Comparison of ENCODE assay signal across 15 cellular contexts in the genomic region with DNA sequence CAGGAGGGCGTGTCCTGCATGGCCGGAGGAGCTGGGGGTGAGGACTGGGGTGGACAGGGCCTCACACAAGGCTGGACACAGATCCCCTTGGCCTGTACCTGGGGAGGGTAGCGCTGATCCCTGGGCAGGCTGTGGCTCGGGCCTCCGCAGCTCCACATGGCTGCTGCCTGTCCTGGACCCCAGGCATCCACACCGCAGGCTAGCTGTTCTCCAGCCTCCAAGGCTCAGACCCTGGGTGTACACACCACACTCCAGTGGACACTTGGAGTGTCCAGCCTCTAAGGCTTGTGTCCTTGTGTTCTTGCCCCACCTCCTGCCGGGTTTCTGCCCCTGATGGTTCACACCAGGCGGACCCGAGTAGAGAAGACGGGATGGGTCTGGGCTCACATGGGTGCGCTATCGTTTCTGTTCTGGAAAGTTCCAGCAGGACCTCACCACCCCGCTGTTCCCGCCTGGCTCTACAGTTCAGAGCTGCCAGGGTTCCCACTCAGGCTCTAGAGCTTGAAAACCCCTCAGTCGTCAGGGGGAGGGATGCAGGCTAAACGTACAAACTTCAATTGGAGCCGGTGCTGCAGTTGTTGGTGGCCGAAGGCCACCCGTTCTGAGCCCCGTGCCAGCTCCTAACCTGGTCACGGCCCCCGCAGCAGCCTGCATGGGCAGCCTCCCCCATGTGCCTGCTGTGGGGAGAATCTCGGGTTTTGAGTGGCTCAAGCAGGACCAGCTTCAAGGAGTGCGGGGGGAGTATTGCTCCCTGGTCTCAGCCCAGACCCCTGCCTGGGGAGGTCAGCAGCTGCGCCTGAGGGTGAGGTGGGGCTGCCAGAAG. TPM values are rescaled to one million over a fixed set of nuclear protein-coding genes. Genes with fewer than 3 reads are reported as not detected.
A peak's percentile ranks its signal among the peaks of the same experiment; 100 is the strongest.
DNase-seq lines count a peak whose midpoint lies in the region; ATAC-seq, FAIRE-seq and TF ChIP-seq lines count a peak whose summit lies in the region.
"Had no signal": no experiment of that assay in that cellular context is flagged by ENCODE, and none has a peak within 500 bp of the region (broad histone marks: within the 10 kb centered on the region; RNA-seq: fewer than 3 reads in every experiment).

No MANE protein-coding gene starts in this region.

- H3K27ac ChIP-seq in heart right ventricle (no peak overlapping the region), kidney (ENCODE audit: low read depth in 2 of 2, low read length in 2 of 2) (no peak overlapping the region), temporal lobe (ENCODE audit: low read depth, low read length) (peak overlapping the region; percentile 9)
- H3K27ac ChIP-seq: 22Rv1, HL-60 had no signal

- H3K27me3 ChIP-seq in heart right ventricle: peaks cover 0 to 2% (median 0%) of the 10 kb centered on the region in 7 donors
- H3K27me3 ChIP-seq in H7 (ENCODE audit: control insufficient read depth, insufficient read depth, low read length): no peaks in the 10 kb centered on the region

- DNase-seq in Right ventricle myocardium superior (peak; percentile 35), heart right ventricle (no peak), kidney (peak; percentile 52), NAMALWA (ENCODE audit: low spot score) (no peak), H7 (no peak)
- DNase-seq: DMS79 treated with DMSO at 0.1 percent for 48 hours, HFFc6, NCI-H1694 treated with DMSO at 0.1 percent for 48 hours, SW 1271 had no signal

- H3K4me3 ChIP-seq in heart right ventricle (no peak overlapping the region), kidney (ENCODE audit: low read length in 2 of 2) (no peak overlapping the region), H7 (ENCODE audit: insufficient read depth, low read depth, low read length) (no peak overlapping the region)

- no peaks in the 10 kb centered on the region for H3K36me3 ChIP-seq in heart right ventricle
- no peaks in the 10 kb centered on the region for H3K36me3 ChIP-seq in kidney (ENCODE audit: control insufficient read depth in 1 of 2, insufficient read depth in 2 of 2, low read length in 2 of 2)
- no peaks in the 10 kb centered on the region for H3K36me3 ChIP-seq in H7 (replicated peaks; ENCODE audit: control insufficient read depth, insufficient read depth, low read length)

- no peaks in the 10 kb centered on the region for H3K9me3 ChIP-seq in heart right ventricle
- no peaks in the 10 kb centered on the region for H3K9me3 ChIP-seq in kidney (ENCODE audit: control insufficient read depth in 1 of 2, low read length in 2 of 2)

- ATAC-seq in Right ventricle myocardium superior (ENCODE audit: poor library complexity) (no peak), heart right ventricle (no peak)

- no peak for TF ChIP-seq CTCF in heart right ventricle (IDR thresholded peaks at IDR 0.05)
- TF ChIP-seq CTCF in kidney (IDR thresholded peaks at IDR 0.05; ENCODE audit: borderline replicate concordance, extremely low read depth, insufficient read depth): no peak

- WGBS in heart right ventricle, 2 donors: 83 to 86% methylated on average over 25 of the region's 25 CpGs

- H3K4me1 ChIP-seq in heart right ventricle (no peaks in the 10 kb centered on the region), kidney (ENCODE audit: control insufficient read depth in 1 of 2, insufficient read depth in 1 of 2, low read depth in 1 of 2, low read length in 2 of 2) (no peaks in the 10 kb centered on the region)

- intact Hi-C loops in Right ventricle myocardium superior (cut with DNase I): no loop called here
- intact Hi-C loops in heart right ventricle (cut with DNase I): loop anchor here in 2 of 10 donors (10.0 kb wide), 1 partner anchor 55 kb away; no protein-coding TSS in a partner anchor
- intact Hi-C loops in kidney (cut with DNase I): no loop called here

- H3K9ac ChIP-seq in kidney (ENCODE audit: low read length in 2 of 2): no peak overlapping the region

- no peak for FAIRE-seq in kidney (lab: Jason Lieb, UNC)
- FAIRE-seq: HTR-8/SVneo had no signal

RNA-seq across cellular contexts. Expression of a gene that starts 6.6 kb away (rescaled TPM):
- 13.2 TPM for total RNA-seq in Right ventricle myocardium superior
- 10 to 100 TPM; 10.3 to 18.7 (median 14.7) TPM for total RNA-seq in heart right ventricle
- polyA plus RNA-seq in heart right ventricle: 10 to 100 TPM; 15.4 to 21.5 TPM
- total RNA-seq in kidney: 30.6 TPM
- polyA plus RNA-seq in kidney (ENCODE audit: insufficient read depth, low read depth, low replicate concordance): 36.6 TPM
- total RNA-seq in temporal lobe: 25.6 TPM
- total RNA-seq in H7 (2014; rRNA removed; shearing (Covaris generic)): 12.2 and 14.8 TPM in 2 replicates

RNA-seq across cellular contexts. Expression of a gene that starts 11.4 kb away (rescaled TPM):
- total RNA-seq in Right ventricle myocardium superior: 20.7 TPM
- 10 to 100 TPM; 16.9 to 42.4 (median 21.7) TPM for total RNA-seq in heart right ventricle
- polyA plus RNA-seq in heart right ventricle: 10 to 100 TPM in 1 of 2 donors, 1 to 10 TPM in 1; 8.0 to 16.5 TPM
- total RNA-seq in kidney: 21.7 TPM
- polyA plus RNA-seq in kidney (ENCODE audit: insufficient read depth, low read depth, low replicate concordance): 36.1 TPM
- 13.0 TPM for total RNA-seq in temporal lobe
- 0.85 and 1.7 TPM in 2 replicates for total RNA-seq in H7 (2014; rRNA removed; shearing (Covaris generic))

RNA-seq across cellular contexts. Expression of a gene that starts 25.5 kb away (rescaled TPM):
- total RNA-seq in Right ventricle myocardium superior: 80.2 TPM
- 100 to 1,000 TPM in 3 of 10 donors, 10 to 100 TPM in 7; 72.4 to 115 (median 92.4) TPM for total RNA-seq in heart right ventricle
- polyA plus RNA-seq in heart right ventricle: 10 to 100 TPM; 48.4 to 93.1 TPM
- total RNA-seq in kidney: 33.3 TPM
- 114 TPM for polyA plus RNA-seq in kidney (ENCODE audit: insufficient read depth, low read depth, low replicate concordance)
- 32.9 TPM for total RNA-seq in temporal lobe
- 3.3 and 3.8 TPM in 2 replicates for total RNA-seq in H7 (2014; rRNA removed; shearing (Covaris generic))
- total RNA-seq: H4 had no signal
- polyA plus RNA-seq: CD14-positive monocyte had no signal

RNA-seq across cellular contexts. Expression of a gene that starts 42.0 kb away (rescaled TPM):
- total RNA-seq in Right ventricle myocardium superior (45.1 TPM), heart right ventricle (10 to 100 TPM; 41.3 to 79.0 (median 49.6) TPM), kidney (72.8 TPM), temporal lobe (63.4 TPM)
- polyA plus RNA-seq in heart right ventricle (100 to 1,000 TPM in 1 of 2 donors, 10 to 100 TPM in 1; 89.8 to 107 TPM), kidney (ENCODE audit: insufficient read depth, low read depth, low replicate concordance) (78.7 TPM)
- 74.1 and 101 TPM in 2 replicates for total RNA-seq in H7 (2014; rRNA removed; shearing (Covaris generic))

Comparison
In these comparisons a context has a peak if more than half of its experiments do, and no peak if none do; other contexts are left out.
1. DNase-seq: peak in Right ventricle myocardium superior (single experiment) and kidney (single experiment); none in heart right ventricle (0 of 2), NAMALWA (single experiment) and H7 (single experiment).